Comparison of ENCODE assay signal across 11 cellular contexts in genomic region chrX:154046262-154046771, GRCh38. TPM values are rescaled to one million over a fixed set of nuclear protein-coding genes. Genes with fewer than 3 reads are reported as not detected.
DNase-seq lines count a peak whose midpoint lies in the region; ATAC-seq and TF ChIP-seq lines count a peak whose summit lies in the region.
"Had no signal": no experiment of that assay in that cellular context is flagged by ENCODE, and none has a peak within 500 bp of the region (broad histone marks: within the 10 kb centered on the region; RNA-seq: fewer than 3 reads in every experiment).

No MANE protein-coding gene starts in this region.

- peak; percentile 36 for TF ChIP-seq CTCF in VCaP (conservative IDR thresholded peaks at IDR 0.05)

- no peaks in the 10 kb centered on the region for H3K9me3 Mint-ChIP-seq in activated naive CD4-positive, alpha-beta T cell treated with anti-CD3 and anti-CD28 coated beads, Interleukin-2, amount 50 U/mL, for 72 hours
- H3K9me3 Mint-ChIP-seq: immature natural killer cell had no signal

- H3K36me3 Mint-ChIP-seq in activated naive CD4-positive, alpha-beta T cell treated with anti-CD3 and anti-CD28 coated beads, Interleukin-2, amount 50 U/mL, for 72 hours = peaks cover 0 to 15% of the 10 kb centered on the region in 2 donors

- peak; percentile 47 for DNase-seq in ELF-1 (ENCODE audit: low read depth, low spot score)
- peak; percentile 60 for DNase-seq in Right ventricle myocardium superior
- DNase-seq in skeletal muscle cell (ENCODE audit: low read depth) = peak; percentile 58
- no peak for DNase-seq in activated naive CD4-positive, alpha-beta T cell treated with anti-CD3 and anti-CD28 coated beads, Interleukin-2, amount 50 U/mL, for 72 hours (ENCODE audit: low spot score in 2 of 2)
- DNase-seq: activated CD4-positive, alpha-beta T cell treated with anti-CD3 and anti-CD28 coated beads, Interleukin-2, amount 50 U/mL, for 4 hours; immature natural killer cell had no signal

- intact Hi-C loops in Right ventricle myocardium superior (cut with DNase I) = loop anchor here (10.0 kb wide), 1 partner anchor 48 kb away; the partner anchor contains the start of gene MECP2

- H3K4me3 ChIP-seq in skeletal muscle cell (ENCODE audit: low read depth, low read length) = no peak overlapping the region

- ATAC-seq in Right ventricle myocardium superior (ENCODE audit: poor library complexity) (peak; percentile 66), HG03439 (IDR thresholded peaks at IDR 0.05; ENCODE audit: unreplicated experiment) (no peak), HG03139 (IDR thresholded peaks at IDR 0.05; ENCODE audit: unreplicated experiment) (no peak), GM19455 (IDR thresholded peaks at IDR 0.05; ENCODE audit: unreplicated experiment) (no peak)
- ATAC-seq in activated naive CD4-positive, alpha-beta T cell treated with anti-CD3 and anti-CD28 coated beads, Interleukin-2, amount 50 U/mL, for 72 hours = no peak

- no peak overlapping the region for H3K27ac Mint-ChIP-seq in activated naive CD4-positive, alpha-beta T cell treated with anti-CD3 and anti-CD28 coated beads, Interleukin-2, amount 50 U/mL, for 72 hours

- peak overlapping the region; percentile 95 for H3K27ac ChIP-seq in VCaP
- H3K27ac ChIP-seq: KMS-11 had no signal

RNA-seq across cellular contexts. Expression of gene IRAK1, which starts 26.6 kb away (rescaled TPM):
- 34.2 TPM for total RNA-seq in Right ventricle myocardium superior
- total RNA-seq in activated naive CD4-positive, alpha-beta T cell treated with anti-CD3 and anti-CD28 coated beads, Interleukin-2, amount 50 U/mL, for 72 hours = 100 to 1,000 TPM; 104 to 123 TPM

RNA-seq across cellular contexts. Expression of gene MECP2, which starts 51.2 kb away (rescaled TPM):
- 30.5 TPM for total RNA-seq in Right ventricle myocardium superior
- 10 to 100 TPM; 61.0 to 84.9 TPM for total RNA-seq in activated naive CD4-positive, alpha-beta T cell treated with anti-CD3 and anti-CD28 coated beads, Interleukin-2, amount 50 U/mL, for 72 hours

Comparison
In these comparisons a context has a peak if more than half of its experiments do, and no peak if none do; other contexts are left out.
1. DNase-seq: peak in ELF-1 (single experiment), Right ventricle myocardium superior (single experiment) and skeletal muscle cell (single experiment); none in activated naive CD4-positive, alpha-beta T cell treated with anti-CD3 and anti-CD28 coated beads, Interleukin-2, amount 50 U/mL, for 72 hours (0 of 2).